18 cellular contexts compared by ENCODE assay signal in the genomic region with DNA sequence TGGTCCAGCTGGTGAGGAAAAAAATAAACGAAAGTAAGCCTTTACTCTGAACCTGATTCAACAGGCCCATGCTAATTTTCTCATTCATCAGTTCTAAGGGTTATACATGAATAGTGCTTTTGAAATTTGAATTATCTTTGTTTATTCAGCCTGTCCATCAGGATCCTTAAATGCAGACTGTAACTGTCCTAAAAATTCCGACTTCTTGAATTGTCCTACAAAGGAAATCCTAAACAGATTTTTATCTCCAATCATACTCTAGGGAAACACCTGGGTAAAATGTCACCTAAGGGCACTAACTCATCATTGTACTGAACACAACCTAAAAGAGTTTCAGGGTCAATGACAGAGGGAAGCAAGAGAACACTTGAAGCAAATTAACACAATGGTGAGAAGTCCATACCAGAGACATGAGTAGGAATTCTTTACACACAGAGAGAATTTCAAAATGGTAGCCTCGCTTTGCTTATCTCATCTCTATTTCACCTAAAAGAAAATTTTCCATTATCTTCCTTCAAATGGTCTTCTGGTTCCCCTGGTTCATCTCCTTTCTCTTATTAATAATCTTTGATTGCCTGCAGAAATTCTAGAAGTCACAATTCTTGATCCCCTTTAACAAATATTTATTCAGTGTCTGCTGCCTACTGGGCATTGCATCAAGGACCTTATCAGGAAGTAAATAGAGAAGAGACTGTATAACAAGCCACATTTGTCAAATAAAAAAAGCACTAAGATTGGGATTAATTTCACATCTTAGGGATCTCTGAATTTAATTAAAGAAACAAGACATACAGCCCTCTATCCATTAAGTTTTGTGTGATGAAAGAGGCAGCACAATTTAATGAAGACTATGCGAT.
"Had no signal": no experiment of that assay in that cellular context is flagged by ENCODE, and none has a peak within 500 bp of the region (broad histone marks: within the 10 kb centered on the region; RNA-seq: fewer than 3 reads in every experiment).

No MANE protein-coding gene starts in this region.

- H3K4me3 ChIP-seq: heart right ventricle, left lung, lung, mucosa of descending colon, smooth muscle cell, upper lobe of left lung, uterus had no signal

- FAIRE-seq: frontal cortex had no signal

- ATAC-seq: effector memory CD8-positive, alpha-beta T cell; heart right ventricle; left lung; mucosa of descending colon; naive thymus-derived CD8-positive, alpha-beta T cell; right cardiac atrium had no signal

- DNase-seq: cortex of kidney; effector memory CD8-positive, alpha-beta T cell; erythroblast; heart right ventricle; hypothalamus; islet precursor cell; left lung; mesenchymal stem cell; mucosa of descending colon; naive thymus-derived CD8-positive, alpha-beta T cell; right cardiac atrium; stimulated activated CD4-positive, alpha-beta T cell treated with anti-CD3 and anti-CD28 coated beads, Interleukin-2, amount 100 ng/mL, for 48 hours; stimulated activated naive CD4-positive, alpha-beta T cell treated with Interleukin-2 at 50 U/mL for 16 hours; upper lobe of left lung; uterus had no signal

- H3K27me3 ChIP-seq: heart right ventricle, left lung, upper lobe of left lung, uterus had no signal

- H3K27ac ChIP-seq: heart right ventricle, left lung, upper lobe of left lung had no signal

- H3K36me3 ChIP-seq: left lung, upper lobe of left lung, uterus had no signal

- H3K4me1 ChIP-seq: left lung had no signal

- H3K9me3 ChIP-seq: heart right ventricle, left lung, mucosa of descending colon, upper lobe of left lung, uterus had no signal

- H3K4me2 ChIP-seq: smooth muscle cell had no signal
